In genomic region chr9:105681724-105682123, GRCh38 we compare ENCODE assay signal across 14 cellular contexts. TPM values are rescaled to one million over a fixed set of nuclear protein-coding genes. Genes with fewer than 3 reads are reported as not detected.
DNase-seq lines count a peak whose midpoint lies in the region; ATAC-seq and TF ChIP-seq lines count a peak whose summit lies in the region.
"Had no signal": no experiment of that assay in that cellular context is flagged by ENCODE, and none has a peak within 500 bp of the region (broad histone marks: within the 10 kb centered on the region; RNA-seq: fewer than 3 reads in every experiment).

No MANE protein-coding gene starts in this region.

- H3K4me1 ChIP-seq in gastrocnemius medialis: peaks cover 14 to 21% of the 10 kb centered on the region in 2 donors
- H3K4me1 ChIP-seq: esophagus muscularis mucosa had no signal

- ATAC-seq in gastrocnemius medialis: no peak
- ATAC-seq in GM19397 (IDR thresholded peaks at IDR 0.05; ENCODE audit: unreplicated experiment): no peak
- ATAC-seq: GM23338 had no signal

- H3K27me3 ChIP-seq in gastrocnemius medialis: no peaks in the 10 kb centered on the region
- H3K27me3 ChIP-seq: esophagus muscularis mucosa, neutrophil had no signal

- no peak overlapping the region for H3K4me3 ChIP-seq in gastrocnemius medialis
- H3K4me3 ChIP-seq: esophagus muscularis mucosa, GM23338 had no signal

- H3K27ac ChIP-seq in gastrocnemius medialis: peak overlapping the region in 3 of 4 donors; percentile 13 to 56 (median 19)
- H3K27ac ChIP-seq: esophagus muscularis mucosa, neutrophil had no signal

- intact Hi-C loops in gastrocnemius medialis (cut with DNase I; ENCODE audit: low total_unique reads): no loop called here

- no peaks in the 10 kb centered on the region for H3K9me3 ChIP-seq in gastrocnemius medialis
- H3K9me3 ChIP-seq: esophagus muscularis mucosa, neutrophil had no signal

- no peak for TF ChIP-seq CTCF in gastrocnemius medialis (IDR thresholded peaks at IDR 0.05 in 4 of 5, conservative IDR thresholded peaks at IDR 0.05 in 1 of 5)

- DNase-seq in H4 (ENCODE audit: low spot score) (peak; percentile 42), RKO (ENCODE audit: low spot score) (peak; percentile 90), erythroblast (lab: John Stamatoyannopoulos, UW) (peak; percentile 12 to 38), gastrocnemius medialis (no peak), DMS153 (lab: John Stamatoyannopoulos, UW) (no peak)
- DNase-seq in activated CD4-positive, alpha-beta T cell treated with anti-CD3 and anti-CD28 coated beads for 4 hours: no peak
- DNase-seq: activated naive CD4-positive, alpha-beta T cell treated with Interleukin-2 at 50 U/mL for 16 hours; COR-L47; NCI-H2081; NK-92 treated with Interleukin-12 subunit alpha and Interleukin-12 subunit beta, amount 100 ng/mL, for 24 hours had no signal

- H3K36me3 ChIP-seq in gastrocnemius medialis: no peaks in the 10 kb centered on the region
- H3K36me3 ChIP-seq: esophagus muscularis mucosa, neutrophil had no signal

- TF ChIP-seq POLR2A in erythroblast (IDR thresholded peaks at IDR 0.05; ENCODE audit: low read length): no peak
- no peak for TF ChIP-seq POLR2A in gastrocnemius medialis (IDR thresholded peaks at IDR 0.05)

- in situ Hi-C loops in gastrocnemius medialis (cut with MboI; ENCODE audit: low sequenced_read_pairs in 4 of 4): loop anchor here in 2 of 4 donors (25.0 kb wide), 2 partner anchors 219 to 244 kb away; partner anchors contain the start of gene FSD1L (in 1 of the 2)

RNA-seq across cellular contexts. Expression of gene TMEM38B, which starts 12.6 kb away (rescaled TPM):
- total RNA-seq in H4 (2014; rRNA removed; shearing (Covaris generic)): 33.1 and 34.0 TPM in 2 replicates
- total RNA-seq in gastrocnemius medialis: 10 to 100 TPM; 81.4 to 97.6 (median 89.8) TPM

RNA-seq across cellular contexts. Expression of gene TAL2, which starts 19.5 kb away (rescaled TPM):
- total RNA-seq in H4 (2014; rRNA removed; shearing (Covaris generic)): 0.15 TPM in 1 of 2 replicates, not detected in the other
- not detected for total RNA-seq in gastrocnemius medialis
- total RNA-seq: esophagus muscularis mucosa, GM23338 had no signal

Comparison
In these comparisons a context has a peak if more than half of its experiments do, and no peak if none do; other contexts are left out.
1. DNase-seq: peak in H4 (single experiment), RKO (single experiment) and erythroblast (2 of 2); none in gastrocnemius medialis (0 of 2), DMS153 (single experiment) and activated CD4-positive, alpha-beta T cell treated with anti-CD3 and anti-CD28 coated beads for 4 hours (0 of 2).